ENCODE assay signal across 8 cellular contexts in the genomic region with DNA sequence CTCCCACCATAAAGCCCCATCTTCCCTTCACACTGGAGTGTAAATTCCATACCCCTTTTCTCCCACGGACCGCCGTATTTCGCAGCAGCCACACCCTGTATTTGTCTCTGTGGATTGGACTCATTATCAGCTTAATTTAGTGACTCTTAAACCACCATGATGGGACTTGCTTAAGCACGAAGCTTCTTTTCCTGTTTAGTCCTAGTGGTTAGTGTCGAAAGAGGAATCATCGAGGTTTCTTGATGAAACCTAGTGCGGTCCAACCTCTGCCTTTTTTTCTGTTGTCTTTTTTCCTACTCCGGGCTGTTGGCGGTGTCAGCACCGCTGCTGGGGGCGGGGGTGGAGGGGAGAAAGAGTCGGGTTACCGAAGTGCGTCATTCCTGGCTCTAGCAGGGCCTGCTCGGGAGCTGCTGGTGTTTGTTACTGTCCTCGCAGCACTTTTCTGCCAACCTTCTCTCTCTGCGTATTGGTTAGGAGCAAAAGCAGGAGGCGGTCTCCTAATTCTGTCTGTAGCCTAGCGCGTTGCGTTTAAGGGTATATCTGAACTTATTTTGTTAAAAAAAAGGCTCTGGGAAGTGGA. TPM values are rescaled to one million over a fixed set of nuclear protein-coding genes. Genes with fewer than 3 reads are reported as not detected.
DNase-seq lines count a peak whose midpoint lies in the region; ATAC-seq and TF ChIP-seq lines count a peak whose summit lies in the region.

No MANE protein-coding gene starts in this region.

- no peak overlapping the region for H2AFZ ChIP-seq in OCI-LY7 (ENCODE audit: low read length)

- H4K20me1 ChIP-seq in OCI-LY7 (ENCODE audit: insufficient read depth, low read length): peaks cover 22% of the 10 kb centered on the region

- no peaks in the 10 kb centered on the region for H3K27me3 Mint-ChIP-seq in IgD-negative memory B cell

- POLR2A ChIA-PET in OCI-LY7 (lab: Charles Lee): interaction anchor here (0.6 to 0.9 kb wide), 2 partner anchors 11 to 55 kb away, joined by 3 to 4 read pairs; no protein-coding TSS in a partner anchor

- peaks cover 17 to 20% (median 19%) of the 10 kb centered on the region in 3 donors for H3K4me1 Mint-ChIP-seq in IgD-negative memory B cell

- CTCF ChIA-PET in OCI-LY7 (lab: Charles Lee; ENCODE audit: unreplicated experiment): interaction anchor here (0.5 kb wide), 1 partner anchor 1600 kb away, joined by 4 read pairs; no protein-coding TSS in a partner anchor

- TF ChIP-seq CTCF in OCI-LY7 (conservative IDR thresholded peaks at IDR 0.05; ENCODE audit: low read length): no peak

- H3K4me3 Mint-ChIP-seq in IgD-negative memory B cell: peak overlapping the region; percentile 91 to 99 (median 98)

- BruUV-seq in OCI-LY7 (replicated peaks; lab: Mats Ljungman, UMichigan): no TSS peak

- H3K36me3 ChIP-seq in OCI-LY7 (ENCODE audit: insufficient read depth, low read length): peaks cover 6% of the 10 kb centered on the region; the same call in 1 of the 2 replicates

- peaks cover 16% of the 10 kb centered on the region for H3K4me1 ChIP-seq in OCI-LY7 (ENCODE audit: insufficient read depth, low read length, poor library complexity, severe bottlenecking)

- no peaks in the 10 kb centered on the region for H3K36me3 Mint-ChIP-seq in IgD-negative memory B cell

- H3K27ac ChIP-seq in OCI-LY7 (ENCODE audit: low read depth, low read length, poor library complexity, severe bottlenecking): peak overlapping the region; percentile 96
- peak overlapping the region; percentile 93 for H3K27ac ChIP-seq in epithelial cell of prostate

- H3K9me3 ChIP-seq in OCI-LY7 (ENCODE audit: low read length): no peaks in the 10 kb centered on the region

- H3K4me3 ChIP-seq in OCI-LY7 (ENCODE audit: low read depth, low read length, poor library complexity, severe bottlenecking): peak overlapping the region; percentile 93

- H3K9me3 Mint-ChIP-seq in IgD-negative memory B cell: peaks cover 0 to 9% (median 0%) of the 10 kb centered on the region in 3 donors

- peak overlapping the region; percentile 93 for H3K4me2 ChIP-seq in OCI-LY7 (ENCODE audit: low read length)

- intact Hi-C loops in OCI-LY7 (cut with micrococcal nuclease; ENCODE audit: unreplicated experiment): loop anchor here (2.0 to 5.0 kb wide), 4 partner anchors 102 to 432 kb away; a partner anchor contains a TSS

- H3K9me2 ChIP-seq in OCI-LY7 (ENCODE audit: insufficient read depth, low read length): no peaks in the 10 kb centered on the region

- peak overlapping the region; percentile 97 to 100 (median 99) for H3K27ac Mint-ChIP-seq in IgD-negative memory B cell

- peaks cover 83% of the 10 kb centered on the region for H3K79me2 ChIP-seq in OCI-LY7 (ENCODE audit: insufficient read depth, low read depth, low read length)

- DNase-seq in DMS 273 (lab: John Stamatoyannopoulos, UW; ENCODE audit: unreplicated experiment): peak; percentile 97
- DNase-seq in OCI-LY7 (ENCODE audit: low spot score): peak; percentile 79
- DNase-seq in activated T-cell treated with anti-CD3 and anti-CD28 coated beads for 4 hours: peak; percentile 64
- peak; percentile 78 for DNase-seq in epithelial cell of prostate (ENCODE audit: low read depth, low spot score)
- peak; percentile 91 for DNase-seq in mucosa of gallbladder (ENCODE audit: low spot score)
- peak; percentile 71 for DNase-seq in stimulated activated CD8-positive, alpha-beta memory T cell treated with anti-CD3 and anti-CD28 coated beads, Interleukin-4, amount 100 ng/mL, for 24 hours (ENCODE audit: low read depth)

- peak; percentile 51 for ATAC-seq in GM21576 (IDR thresholded peaks at IDR 0.05; ENCODE audit: unreplicated experiment)

RNA-seq across cellular contexts. Expression of a gene that starts 1.4 kb away (rescaled TPM):
- 49.2 TPM for polyA plus RNA-seq in IgD-negative memory B cell
- total RNA-seq in OCI-LY7 (2014; rRNA removed; shearing (Covaris generic)): 56.7 and 72.1 TPM in 2 replicates
- total RNA-seq in OCI-LY7 (2022) (68.9 and 77.5 TPM in 2 replicates), mucosa of gallbladder (58.0 TPM)

Comparison
In these comparisons a context has a peak if more than half of its experiments do, and no peak if none do; other contexts are left out.
1. Peak in every context shown above with its lines: DNase-seq, ATAC-seq, H3K4me3 ChIP-seq and H3K27ac ChIP-seq.